ENCODE assay signal across 1 cellular context in the genomic region with DNA sequence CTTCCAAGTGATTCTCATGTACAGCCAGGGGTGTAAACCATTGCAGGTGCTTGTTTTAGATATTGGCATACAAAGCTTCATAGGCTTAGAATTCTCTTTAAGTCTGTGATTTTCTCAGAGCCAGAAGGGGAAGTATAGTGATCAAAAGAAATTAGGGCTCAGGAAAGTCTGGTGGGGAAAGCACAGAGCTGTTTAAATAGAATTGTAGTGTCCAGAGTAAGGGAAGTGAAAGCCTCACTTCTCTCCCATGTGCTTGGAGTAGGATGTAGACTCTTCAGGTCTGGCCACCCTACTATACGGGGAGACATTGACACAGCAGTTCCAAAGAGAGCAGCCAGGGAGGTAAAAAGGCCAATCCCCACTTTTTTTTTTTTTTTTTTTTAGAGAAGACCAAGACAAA.
TF ChIP-seq lines count a peak whose summit lies in the region.

No MANE protein-coding gene starts in this region.

TF ChIP-seq in A549, 52 proteins besides CTCF, POLR2A, EP300 and RAD21 (continued from another document):
- TF ChIP-seq, protein P1, sequence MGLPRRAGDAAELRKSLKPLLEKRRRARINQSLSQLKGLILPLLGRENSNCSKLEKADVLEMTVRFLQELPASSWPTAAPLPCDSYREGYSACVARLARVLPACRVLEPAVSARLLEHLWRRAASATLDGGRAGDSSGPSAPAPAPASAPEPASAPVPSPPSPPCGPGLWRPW (IDR thresholded peaks at IDR 0.05): no peak
- TF ChIP-seq ESRRA (IDR thresholded peaks at IDR 0.05; ENCODE audit: borderline replicate concordance, low read length) (no peak), HDAC2 (IDR thresholded peaks at IDR 0.05) (no peak)
TF ChIP-seq in A549: peak in this region for 0.
